Comparison of ENCODE assay signal across 9 cellular contexts in genomic region chr15:85494035-85494793, GRCh38.
DNase-seq lines count a peak whose midpoint lies in the region; ATAC-seq and TF ChIP-seq lines count a peak whose summit lies in the region.
"Had no signal": no experiment of that assay in that cellular context is flagged by ENCODE, and none has a peak within 500 bp of the region (broad histone marks: within the 10 kb centered on the region; RNA-seq: fewer than 3 reads in every experiment).

No MANE protein-coding gene starts in this region.

- CTCF ChIA-PET in SK-N-SH (lab: Yijun Ruan, JAX) = interaction anchor here (1.1 to 3.3 kb wide), 4 partner anchors 8 to 198 kb away, joined by 3 to 21 read pairs (median 10); no protein-coding TSS in a partner anchor

- H3K9ac ChIP-seq in SK-N-SH = no peak overlapping the region

- H3K36me3 ChIP-seq in SK-N-SH (replicated peaks in 1 of 2; ENCODE audit: control insufficient read depth in 1 of 2, insufficient read depth in 2 of 2, low read length in 1 of 2) = no peaks in the 10 kb centered on the region
- peaks cover 0 to 4% (median 0%) of the 10 kb centered on the region in 9 donors for H3K36me3 ChIP-seq in heart left ventricle

- no peak for TF ChIP-seq RAD21 in SK-N-SH (IDR thresholded peaks at IDR 0.05; ENCODE audit: low read length)

- no peak overlapping the region for H2AFZ ChIP-seq in SK-N-SH (ENCODE audit: low read depth)

- H3K27ac ChIP-seq in SK-N-SH (ENCODE audit: low read depth in 2 of 2, low read length in 1 of 2) (peak overlapping the region; percentile 73 to 98), heart left ventricle (peak overlapping the region in 11 of 12 donors; percentile 8 to 76 (median 60)), dorsolateral prefrontal cortex (no peak overlapping the region)

- H3K27me3 ChIP-seq in SK-N-SH (ENCODE audit: insufficient read depth) (no peaks in the 10 kb centered on the region), heart left ventricle (no peaks in the 10 kb centered on the region), dorsolateral prefrontal cortex (no peaks in the 10 kb centered on the region)

- ATAC-seq in GM21529 (IDR thresholded peaks at IDR 0.05; ENCODE audit: unreplicated experiment) = peak; percentile 43
- peak; percentile 55 to 86 (median 84) for ATAC-seq in heart left ventricle
- no peak for ATAC-seq in GM18519 (IDR thresholded peaks at IDR 0.05; ENCODE audit: low FRiP score, unreplicated experiment)

- no peak for TF ChIP-seq POLR2A in heart left ventricle (IDR thresholded peaks at IDR 0.05)

- peaks cover 7 to 44% of the 10 kb centered on the region in 2 experiments; a peak in 3 of 4 replicates for H3K4me1 ChIP-seq in SK-N-SH (ENCODE audit: control insufficient read depth in 1 of 2, insufficient read depth in 2 of 2, low read depth in 1 of 2, low read length in 1 of 2)
- peaks cover 12 to 93% (median 69%) of the 10 kb centered on the region in 12 donors for H3K4me1 ChIP-seq in heart left ventricle

- no peaks in the 10 kb centered on the region for H3K9me2 ChIP-seq in SK-N-SH

- H3F3A ChIP-seq in SK-N-SH (replicated peaks; ENCODE audit: insufficient read depth) = peaks cover 4% of the 10 kb centered on the region

- peaks cover 38% of the 10 kb centered on the region for H3K79me2 ChIP-seq in SK-N-SH (ENCODE audit: insufficient read depth)

- 63% methylated on average over 5 of the region's 5 CpGs for WGBS in SK-N-SH (ENCODE audit: low lambda C conversion rate)
- 43 to 55% (median 52%) methylated on average over 5 of the region's 5 CpGs for WGBS in heart left ventricle, 4 donors

- TF ChIP-seq CTCF in SK-N-SH (IDR thresholded peaks at IDR 0.05) (no peak), heart left ventricle (IDR thresholded peaks at IDR 0.05) (no peak), dorsolateral prefrontal cortex (IDR thresholded peaks at IDR 0.05 in 54 of 56, conservative IDR thresholded peaks at IDR 0.05 in 2 of 56; ENCODE audit: low read depth in 1 of 56, partially characterized antibody in 56 of 56) (no peak)

- DNase-seq in SK-N-SH (no peak), heart left ventricle (no peak), smooth muscle cell of the brain vasculature (ENCODE audit: low read depth, low spot score) (peak; percentile 54), mesenteric fat pad (ENCODE audit: low spot score) (no peak), dorsolateral prefrontal cortex (no peak)
- DNase-seq in stimulated activated CD4-positive, alpha-beta T cell treated with anti-CD3 and anti-CD28 coated beads, Interleukin-12 subunit alpha, Interleukin-12 subunit beta, amount 100 ng/mL, for 4 hours = no peak
- DNase-seq: activated naive CD8-positive, alpha-beta T cell treated with anti-CD3 and anti-CD28 coated beads, Interleukin-2, amount 10 ng/mL, durations not matched to agents 7 days and 5 days had no signal

- H3K9me3 ChIP-seq in SK-N-SH = no peaks in the 10 kb centered on the region
- no peaks in the 10 kb centered on the region for H3K9me3 ChIP-seq in heart left ventricle

- intact Hi-C loops in heart left ventricle (cut with DNase I) = loop anchor here in 3 of 10 donors (10.0 kb wide), 3 partner anchors 91 to 221 kb away; no protein-coding TSS in a partner anchor
- intact Hi-C loops in dorsolateral prefrontal cortex (cut with DNase I) = no loop called here

- H4K20me1 ChIP-seq in SK-N-SH (ENCODE audit: insufficient read depth) = no peaks in the 10 kb centered on the region

- H3K4me2 ChIP-seq in SK-N-SH = peak overlapping the region; percentile 4; the same call in 1 of the 2 replicates

- 0 out of 4 replicates have a peak, but pooled peaks of 1 of the 2 experiments have one; percentile 11 for TF ChIP-seq EP300 in SK-N-SH (IDR thresholded peaks at IDR 0.05; ENCODE audit: borderline replicate concordance in 1 of 2, low read depth in 1 of 2, low read length in 1 of 2)

- H3K4me3 ChIP-seq in SK-N-SH (ENCODE audit: low read depth in 2 of 2, low read length in 1 of 2) (no peak overlapping the region), heart left ventricle (no peak overlapping the region), dorsolateral prefrontal cortex (no peak overlapping the region)

- POLR2A ChIA-PET in SK-N-SH (lab: Yijun Ruan, JAX) = no interaction called here

TF ChIP-seq in SK-N-SH, 30 proteins besides CTCF, POLR2A, EP300 and RAD21:
- TF ChIP-seq FOSL2 (IDR thresholded peaks at IDR 0.05; ENCODE audit: borderline replicate concordance, low read depth) = peak; percentile 67
- no peak for TF ChIP-seq TCF12 (IDR thresholded peaks at IDR 0.05)
- no peak for TF ChIP-seq USF1 (IDR thresholded peaks at IDR 0.05; ENCODE audit: borderline replicate concordance, low read depth)
- TF ChIP-seq RCOR1 (IDR thresholded peaks at IDR 0.05; ENCODE audit: low read length) = no peak
- TF ChIP-seq TAF1 (IDR thresholded peaks at IDR 0.05; ENCODE audit: borderline replicate concordance, low read depth, low read length) = no peak
- TF ChIP-seq EZH2phosphoT487 (IDR thresholded peaks at IDR 0.05; ENCODE audit: borderline replicate concordance, low read depth) = no peak
- no peak for TF ChIP-seq ZBTB33 (IDR thresholded peaks at IDR 0.05; ENCODE audit: borderline replicate concordance, low read depth)
TF ChIP-seq in SK-N-SH: peak in this region for 1.

Comparison
In these comparisons a context has a peak if more than half of its experiments do, and no peak if none do; other contexts are left out.
1. H3K27ac ChIP-seq: peak in SK-N-SH (2 of 2) and heart left ventricle (11 of 12); none in dorsolateral prefrontal cortex (0 of 59).